In genomic region chr16:30335598-30336474, GRCh38 we compare ENCODE assay signal across 7 cellular contexts. TPM values are rescaled to one million over a fixed set of nuclear protein-coding genes. Genes with fewer than 3 reads are reported as not detected.
DNase-seq lines count a peak whose midpoint lies in the region; ATAC-seq and TF ChIP-seq lines count a peak whose summit lies in the region.

No MANE protein-coding gene starts in this region.

- DNase-seq in SK-MEL-5 (ENCODE audit: low read depth, low spot score) (peak; percentile 16), endothelial cell (ENCODE audit: low spot score) (no peak), NOMO-1 treated with DMSO at 0.1 percent for 48 hours (lab: John Stamatoyannopoulos, UW; ENCODE audit: unreplicated experiment) (no peak)
- peak; percentile 58 for DNase-seq in natural killer cell treated with Interleukin-12 subunit alpha and Interleukin-12 subunit beta and Interleukin-15 and Interleukin-18, amount 100 ng/mL, for 72 hours (ENCODE audit: low spot score)

- in situ Hi-C loops in SK-MEL-5 (cut with HindIII; ENCODE audit: low pct_unique_long_range_greater_than_20kb, low sequenced_read_pairs): no loop called here

- peak overlapping the region; percentile 84 for H3K4me3 Mint-ChIP-seq in endothelial cell (ENCODE audit: unreplicated experiment)
- peak overlapping the region; percentile 84 for H3K4me3 Mint-ChIP-seq in natural killer cell treated with Interleukin-12 subunit alpha and Interleukin-12 subunit beta and Interleukin-15 and Interleukin-18, amount 100 ng/mL, for 72 hours

- peak overlapping the region; percentile 30 for H3K27ac Mint-ChIP-seq in endothelial cell (ENCODE audit: unreplicated experiment)
- peak overlapping the region; percentile 77 to 87 for H3K27ac Mint-ChIP-seq in natural killer cell treated with Interleukin-12 subunit alpha and Interleukin-12 subunit beta and Interleukin-15 and Interleukin-18, amount 100 ng/mL, for 72 hours

- H3K9me3 Mint-ChIP-seq in endothelial cell (ENCODE audit: unreplicated experiment): no peaks in the 10 kb centered on the region
- H3K9me3 Mint-ChIP-seq in natural killer cell treated with Interleukin-12 subunit alpha and Interleukin-12 subunit beta and Interleukin-15 and Interleukin-18, amount 100 ng/mL, for 72 hours: no peaks in the 10 kb centered on the region

- peaks cover 3% of the 10 kb centered on the region for H3K27me3 Mint-ChIP-seq in endothelial cell (ENCODE audit: unreplicated experiment)
- H3K27me3 Mint-ChIP-seq in natural killer cell treated with Interleukin-12 subunit alpha and Interleukin-12 subunit beta and Interleukin-15 and Interleukin-18, amount 100 ng/mL, for 72 hours: no peaks in the 10 kb centered on the region

- peaks cover 3% of the 10 kb centered on the region for H3K36me3 Mint-ChIP-seq in endothelial cell (ENCODE audit: low read depth, unreplicated experiment)
- H3K36me3 Mint-ChIP-seq in natural killer cell treated with Interleukin-12 subunit alpha and Interleukin-12 subunit beta and Interleukin-15 and Interleukin-18, amount 100 ng/mL, for 72 hours: no peaks in the 10 kb centered on the region

- H3K4me1 Mint-ChIP-seq in endothelial cell (ENCODE audit: unreplicated experiment): peaks cover 7% of the 10 kb centered on the region
- peaks cover 11 to 16% of the 10 kb centered on the region in 2 donors for H3K4me1 Mint-ChIP-seq in natural killer cell treated with Interleukin-12 subunit alpha and Interleukin-12 subunit beta and Interleukin-15 and Interleukin-18, amount 100 ng/mL, for 72 hours (ENCODE audit: low read depth in 2 of 2)

- no peak for TF ChIP-seq CTCF in endothelial cell (IDR thresholded peaks at IDR 0.05; ENCODE audit: unreplicated experiment)

- ATAC-seq in GM18498 (IDR thresholded peaks at IDR 0.05; ENCODE audit: unreplicated experiment): peak; percentile 7
- ATAC-seq in HG02798 (IDR thresholded peaks at IDR 0.05; ENCODE audit: poor library complexity, unreplicated experiment): peak; percentile 3
- ATAC-seq in natural killer cell treated with Interleukin-12 subunit alpha and Interleukin-12 subunit beta and Interleukin-15 and Interleukin-18, amount 100 ng/mL, for 72 hours: peak in 1 of 2 donors; percentile 1
- ATAC-seq in HG02870 (IDR thresholded peaks at IDR 0.05; ENCODE audit: unreplicated experiment): no peak

RNA-seq across cellular contexts. Expression of gene CD2BP2, which starts 19.3 kb away (rescaled TPM):
- total RNA-seq in SK-MEL-5 (2014; rRNA removed; shearing (Covaris generic)): 38.8 and 43.5 TPM in 2 replicates
- 39.0 and 45.0 TPM in 2 replicates for polyA plus RNA-seq in SK-MEL-5 (2015; cell fraction: cytosol; rRNA removed)
- polyA plus RNA-seq in SK-MEL-5 (2015; cell fraction: nucleus; rRNA removed): 59.3 and 66.9 TPM in 2 replicates
- 77.2 TPM for total RNA-seq in endothelial cell (ENCODE audit: unreplicated experiment)
- 10 to 100 TPM; 95.8 to 99.7 TPM for total RNA-seq in natural killer cell treated with Interleukin-12 subunit alpha and Interleukin-12 subunit beta and Interleukin-15 and Interleukin-18, amount 100 ng/mL, for 72 hours

RNA-seq across cellular contexts. Expression of gene TBC1D10B, which starts 34.5 kb away (rescaled TPM):
- total RNA-seq in SK-MEL-5 (2014; rRNA removed; shearing (Covaris generic)): 12.6 and 14.6 TPM in 2 replicates
- polyA plus RNA-seq in SK-MEL-5 (2015; cell fraction: cytosol; rRNA removed): 23.0 and 25.9 TPM in 2 replicates
- 16.9 and 25.4 TPM in 2 replicates for polyA plus RNA-seq in SK-MEL-5 (2015; cell fraction: nucleus; rRNA removed)
- 62.4 TPM for total RNA-seq in endothelial cell (ENCODE audit: unreplicated experiment)
- 10 to 100 TPM; 64.0 to 99.1 TPM for total RNA-seq in natural killer cell treated with Interleukin-12 subunit alpha and Interleukin-12 subunit beta and Interleukin-15 and Interleukin-18, amount 100 ng/mL, for 72 hours

RNA-seq across cellular contexts. Expression of gene MYL11, which starts 38.8 kb away (rescaled TPM):
- total RNA-seq in SK-MEL-5 (2014; rRNA removed; shearing (Covaris generic)): not detected in 2 replicates
- polyA plus RNA-seq in SK-MEL-5 (2015; cell fraction: cytosol; rRNA removed): not detected in 2 replicates
- polyA plus RNA-seq in SK-MEL-5 (2015; cell fraction: nucleus; rRNA removed): not detected in 2 replicates
- 0.85 TPM for total RNA-seq in endothelial cell (ENCODE audit: unreplicated experiment)
- 1 to 10 TPM in 1 of 2 donors, not detected in 1; 8.5 TPM for total RNA-seq in natural killer cell treated with Interleukin-12 subunit alpha and Interleukin-12 subunit beta and Interleukin-15 and Interleukin-18, amount 100 ng/mL, for 72 hours

RNA-seq across cellular contexts. Expression of gene SEPTIN1, which starts 46.5 kb away (rescaled TPM):
- not detected in 2 replicates for total RNA-seq in SK-MEL-5 (2014; rRNA removed; shearing (Covaris generic))
- 0.08 TPM in 2 replicates for polyA plus RNA-seq in SK-MEL-5 (2015; cell fraction: cytosol; rRNA removed)
- polyA plus RNA-seq in SK-MEL-5 (2015; cell fraction: nucleus; rRNA removed): not detected in 2 replicates
- total RNA-seq in endothelial cell (ENCODE audit: unreplicated experiment): 1.6 TPM
- 100 to 1,000 TPM; 192 to 207 TPM for total RNA-seq in natural killer cell treated with Interleukin-12 subunit alpha and Interleukin-12 subunit beta and Interleukin-15 and Interleukin-18, amount 100 ng/mL, for 72 hours

RNA-seq across cellular contexts. Expression of gene ZNF48, which starts 59.4 kb away (rescaled TPM):
- 0.64 and 0.95 TPM in 2 replicates for total RNA-seq in SK-MEL-5 (2014; rRNA removed; shearing (Covaris generic))
- polyA plus RNA-seq in SK-MEL-5 (2015; cell fraction: cytosol; rRNA removed): 1.3 and 1.4 TPM in 2 replicates
- polyA plus RNA-seq in SK-MEL-5 (2015; cell fraction: nucleus; rRNA removed): 0.43 and 1.8 TPM in 2 replicates
- total RNA-seq in endothelial cell (ENCODE audit: unreplicated experiment): 40.4 TPM
- total RNA-seq in natural killer cell treated with Interleukin-12 subunit alpha and Interleukin-12 subunit beta and Interleukin-15 and Interleukin-18, amount 100 ng/mL, for 72 hours: 10 to 100 TPM; 10.2 to 14.7 TPM

Comparison
In these comparisons a context has a peak if more than half of its experiments do, and no peak if none do; other contexts are left out.
1. DNase-seq: peak in SK-MEL-5 (single experiment) and natural killer cell treated with Interleukin-12 subunit alpha and Interleukin-12 subunit beta and Interleukin-15 and Interleukin-18, amount 100 ng/mL, for 72 hours (single experiment); none in endothelial cell (single experiment) and NOMO-1 treated with DMSO at 0.1 percent for 48 hours (single experiment).